2 cellular contexts compared by ENCODE assay signal in genomic region chr7:149525280-149525679, GRCh38.
TF ChIP-seq lines count a peak whose summit lies in the region.

No MANE protein-coding gene starts in this region.

TF ChIP-seq in IMR-90, 13 proteins besides CTCF, POLR2A, EP300 and RAD21:
- TF ChIP-seq, protein P1, sequence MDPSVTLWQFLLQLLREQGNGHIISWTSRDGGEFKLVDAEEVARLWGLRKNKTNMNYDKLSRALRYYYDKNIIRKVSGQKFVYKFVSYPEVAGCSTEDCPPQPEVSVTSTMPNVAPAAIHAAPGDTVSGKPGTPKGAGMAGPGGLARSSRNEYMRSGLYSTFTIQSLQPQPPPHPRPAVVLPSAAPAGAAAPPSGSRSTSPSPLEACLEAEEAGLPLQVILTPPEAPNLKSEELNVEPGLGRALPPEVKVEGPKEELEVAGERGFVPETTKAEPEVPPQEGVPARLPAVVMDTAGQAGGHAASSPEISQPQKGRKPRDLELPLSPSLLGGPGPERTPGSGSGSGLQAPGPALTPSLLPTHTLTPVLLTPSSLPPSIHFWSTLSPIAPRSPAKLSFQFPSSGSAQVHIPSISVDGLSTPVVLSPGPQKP (IDR thresholded peaks at IDR 0.05; ENCODE audit: borderline replicate concordance, low read depth, low read length), result no peak
- TF ChIP-seq CEBPB (IDR thresholded peaks at IDR 0.05; ENCODE audit: low read depth, low read length), result peak; percentile 18; the same call in 1 of the 2 replicates
TF ChIP-seq in IMR-90: peak in this region for 1.

TF ChIP-seq in K562, 482 proteins besides CTCF, POLR2A, EP300 and RAD21 (continued from another document):
- TF ChIP-seq CEBPG (CRISPR knock-in tag; IDR thresholded peaks at IDR 0.05) (no peak), CEBPG (tag; conservative IDR thresholded peaks at IDR 0.05 in 1 of 2, IDR thresholded peaks at IDR 0.05 in 1 of 2) (peak; percentile 58 to 73), PHB (CRISPR knock-in tag; IDR thresholded peaks at IDR 0.05) (no peak), CEBPB (tag; IDR thresholded peaks at IDR 0.05) (peak; percentile 83)
